ENCODE assay signal across 27 cellular contexts in the genomic region with DNA sequence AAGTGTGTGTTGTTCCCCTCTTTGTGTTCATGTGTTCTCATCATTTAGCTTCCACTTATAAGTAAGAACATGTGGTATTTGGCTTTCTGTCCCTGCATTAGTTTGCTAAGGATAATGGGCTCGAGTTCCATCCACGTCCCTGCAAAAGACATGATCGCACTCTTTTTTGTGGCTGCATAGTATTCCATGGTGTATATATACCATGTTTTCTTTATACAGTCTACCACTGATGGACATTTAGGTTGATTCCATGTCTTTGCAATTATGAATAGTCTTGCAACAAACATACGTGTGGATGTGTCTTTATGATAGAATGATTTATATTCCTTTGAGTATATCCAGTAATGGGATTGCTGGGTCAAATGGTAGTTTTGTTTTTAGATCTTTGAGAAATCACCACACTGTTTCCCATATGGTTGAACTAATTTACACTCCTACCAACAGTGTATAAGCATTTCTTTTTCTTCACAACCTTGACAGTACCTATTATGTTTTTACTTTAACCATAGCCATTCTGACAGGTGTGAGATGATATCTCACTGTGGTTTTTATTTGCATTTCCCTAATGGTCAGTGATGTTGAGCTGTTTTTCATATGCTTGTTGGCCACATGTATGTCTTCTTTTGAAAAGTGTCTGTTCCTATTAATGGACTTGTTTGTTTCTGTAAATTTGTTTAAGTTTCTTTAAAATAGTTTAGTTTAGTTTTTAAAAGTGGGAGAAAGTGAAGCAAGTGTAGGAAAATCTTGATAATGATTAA.
A peak's percentile ranks its signal among the peaks of the same experiment; 100 is the strongest.
DNase-seq lines count a peak whose midpoint lies in the region; ATAC-seq lines count a peak whose summit lies in the region.
"Had no signal": no experiment of that assay in that cellular context is flagged by ENCODE, and none has a peak within 500 bp of the region (broad histone marks: within the 10 kb centered on the region; RNA-seq: fewer than 3 reads in every experiment).

No MANE protein-coding gene starts in this region.

- no peaks in the 10 kb centered on the region for H3K36me3 Mint-ChIP-seq in activated T-cell treated with anti-CD3 and anti-CD28 coated beads, Interleukin-2, amount 50 U/mL, for 24 hours (ENCODE audit: low read depth)
- H3K36me3 Mint-ChIP-seq: activated CD4-positive, alpha-beta memory T cell treated with anti-CD3 and anti-CD28 coated beads for 36 hours; activated naive CD4-positive, alpha-beta T cell treated with anti-CD3 and anti-CD28 coated beads, Interleukin-2, amount 10 ng/mL, durations not matched to agents 7 days and 5 days; memory B cell had no signal

- no peaks in the 10 kb centered on the region for H3K9me3 Mint-ChIP-seq in activated T-cell treated with anti-CD3 and anti-CD28 coated beads, Interleukin-2, amount 50 U/mL, for 24 hours
- H3K9me3 Mint-ChIP-seq: activated CD4-positive, alpha-beta memory T cell treated with anti-CD3 and anti-CD28 coated beads for 36 hours; activated naive CD4-positive, alpha-beta T cell treated with anti-CD3 and anti-CD28 coated beads, Interleukin-2, amount 10 ng/mL, durations not matched to agents 7 days and 5 days; central memory CD8-positive, alpha-beta T cell; nephron had no signal

- DNase-seq in NCI-H2029 treated with DMSO at 0.1 percent for 48 hours (lab: John Stamatoyannopoulos, UW) (no peak), NCI-H2171 (lab: John Stamatoyannopoulos, UW) (no peak)
- DNase-seq in activated T-cell treated with anti-CD3 and anti-CD28 coated beads, Interleukin-2, amount 50 U/mL, for 24 hours: no peak
- no peak for DNase-seq in activated naive CD4-positive, alpha-beta T cell treated with anti-CD3 and anti-CD28 coated beads, Interleukin-2, amount 50 U/mL, for 16 hours
- DNase-seq: activated CD4-positive, alpha-beta memory T cell treated with anti-CD3 and anti-CD28 coated beads for 36 hours; activated CD4-positive, CD25-positive, alpha-beta regulatory T cell treated with anti-CD3 and anti-CD28 coated beads, Interleukin-2, amount 50 U/mL, for 72 hours; activated naive CD4-positive, alpha-beta T cell treated with anti-CD3 and anti-CD28 coated beads, Interleukin-2, amount 10 ng/mL, durations not matched to agents 7 days and 5 days; body of pancreas; DMS 273 treated with DMSO at 0.1 percent for 48 hours; erythroblast; left lung; NCI-H1092 treated with DMSO at 0.1 percent for 48 hours; NCI-H1694 treated with DMSO at 0.1 percent for 48 hours; NCI-H524; PC-3; stimulated activated CD4-positive, alpha-beta T cell treated with anti-CD3 and anti-CD28 coated beads, Interleukin-15, amount 100 ng/mL, for 24 hours; stimulated activated CD4-positive, alpha-beta T cell treated with anti-CD3 and anti-CD28 coated beads, Interleukin-4, amount 100 ng/mL, for 4 hours; transverse colon had no signal

- ATAC-seq in GM19324 (IDR thresholded peaks at IDR 0.05; ENCODE audit: low FRiP score, unreplicated experiment): peak; percentile 81
- ATAC-seq in HG02763 (IDR thresholded peaks at IDR 0.05; ENCODE audit: unreplicated experiment): peak; percentile 60
- peak; percentile 68 for ATAC-seq in HG03439 (IDR thresholded peaks at IDR 0.05; ENCODE audit: unreplicated experiment)
- ATAC-seq: body of pancreas, HCT116, left lung, PC-3, Right ventricle myocardium inferior, SK-N-SH treated with all-trans-retinoic acid at 6 μM for 48 hours had no signal

- H3K27me3 Mint-ChIP-seq in activated T-cell treated with anti-CD3 and anti-CD28 coated beads, Interleukin-2, amount 50 U/mL, for 24 hours: peaks cover 3% of the 10 kb centered on the region
- H3K27me3 Mint-ChIP-seq: activated CD4-positive, alpha-beta memory T cell treated with anti-CD3 and anti-CD28 coated beads for 36 hours had no signal

- H3K27ac Mint-ChIP-seq in activated T-cell treated with anti-CD3 and anti-CD28 coated beads, Interleukin-2, amount 50 U/mL, for 24 hours: no peak overlapping the region
- H3K27ac Mint-ChIP-seq: activated CD4-positive, alpha-beta memory T cell treated with anti-CD3 and anti-CD28 coated beads for 36 hours; activated naive CD4-positive, alpha-beta T cell treated with anti-CD3 and anti-CD28 coated beads, Interleukin-2, amount 10 ng/mL, durations not matched to agents 7 days and 5 days; memory B cell; nephron had no signal

- H3K4me3 Mint-ChIP-seq in activated T-cell treated with anti-CD3 and anti-CD28 coated beads, Interleukin-2, amount 50 U/mL, for 24 hours: no peak overlapping the region
- H3K4me3 Mint-ChIP-seq: activated CD4-positive, alpha-beta memory T cell treated with anti-CD3 and anti-CD28 coated beads for 36 hours; activated naive CD4-positive, alpha-beta T cell treated with anti-CD3 and anti-CD28 coated beads, Interleukin-2, amount 10 ng/mL, durations not matched to agents 7 days and 5 days; central memory CD8-positive, alpha-beta T cell; memory B cell; nephron had no signal

- no peaks in the 10 kb centered on the region for H3K4me1 Mint-ChIP-seq in activated T-cell treated with anti-CD3 and anti-CD28 coated beads, Interleukin-2, amount 50 U/mL, for 24 hours (ENCODE audit: low read depth)
- H3K4me1 Mint-ChIP-seq: activated naive CD4-positive, alpha-beta T cell treated with anti-CD3 and anti-CD28 coated beads, Interleukin-2, amount 10 ng/mL, durations not matched to agents 7 days and 5 days; central memory CD8-positive, alpha-beta T cell; nephron had no signal
